Comparison of ENCODE assay signal across 8 cellular contexts in genomic region chr19:46602392-46603194, GRCh38. TPM values are rescaled to one million over a fixed set of nuclear protein-coding genes. Genes with fewer than 3 reads are reported as not detected.
DNase-seq lines count a peak whose midpoint lies in the region; ATAC-seq and TF ChIP-seq lines count a peak whose summit lies in the region.

No MANE protein-coding gene starts in this region.

- intact Hi-C loops in spleen (cut with DNase I; ENCODE audit: low total_unique reads), result no loop called here

- H3K9me3 Mint-ChIP-seq in activated naive CD4-positive, alpha-beta T cell treated with anti-CD3 and anti-CD28 coated beads, Interleukin-2, amount 50 U/mL, for 72 hours, result peaks cover 0 to 12% of the 10 kb centered on the region in 2 donors

- peaks cover 21 to 65% (median 42%) of the 10 kb centered on the region in 6 donors for H3K4me1 ChIP-seq in spleen

- WGBS in spleen, 5 donors, result 17 to 40% (median 20%) methylated on average over 19 to 23 of the region's 23 CpGs

- H3K27ac Mint-ChIP-seq in activated naive CD4-positive, alpha-beta T cell treated with anti-CD3 and anti-CD28 coated beads, Interleukin-2, amount 50 U/mL, for 72 hours, result peak overlapping the region; percentile 98 to 100

- H3K9me3 ChIP-seq in iPS-18c (ENCODE audit: control insufficient read depth, insufficient read depth, low read length) (no peaks in the 10 kb centered on the region), spleen (peaks cover 0 to 19% (median 16%) of the 10 kb centered on the region in 8 donors)

- peak overlapping the region; percentile 99 for H3K4me3 ChIP-seq in iPS-18c (ENCODE audit: insufficient read depth, low read depth, low read length)
- H3K4me3 ChIP-seq in spleen, result peak overlapping the region; percentile 86 to 99 (median 94)

- no peak for TF ChIP-seq CTCF in spleen (IDR thresholded peaks at IDR 0.05 in 8 of 11, conservative IDR thresholded peaks at IDR 0.05 in 3 of 11)

- ATAC-seq in activated naive CD4-positive, alpha-beta T cell treated with anti-CD3 and anti-CD28 coated beads, Interleukin-2, amount 50 U/mL, for 72 hours, result peak; percentile 7 to 21
- ATAC-seq in HG03521 (IDR thresholded peaks at IDR 0.05; ENCODE audit: unreplicated experiment) (no peak), HG02678 (IDR thresholded peaks at IDR 0.05; ENCODE audit: unreplicated experiment) (no peak)

- H3K36me3 Mint-ChIP-seq in activated naive CD4-positive, alpha-beta T cell treated with anti-CD3 and anti-CD28 coated beads, Interleukin-2, amount 50 U/mL, for 72 hours, result peaks cover 45 to 49% of the 10 kb centered on the region in 2 donors

- no peaks in the 10 kb centered on the region for H3K27me3 ChIP-seq in spleen (replicated peaks in 1 of 7)

- H3K27ac ChIP-seq in spleen, result peak overlapping the region; percentile 2 to 99 (median 97)

- H3K36me3 ChIP-seq in spleen, result peaks cover 4 to 33% (median 22%) of the 10 kb centered on the region in 6 donors

- no peak for TF ChIP-seq POLR2A in spleen (IDR thresholded peaks at IDR 0.05)

- peak; percentile 85 for DNase-seq in activated effector memory CD4-positive, alpha-beta T cell treated with anti-CD3 and anti-CD28 coated beads, Interleukin-2, amount 50 U/mL, for 16 hours
- no peak for DNase-seq in activated effector memory CD4-positive, alpha-beta T cell treated with Interleukin-2 at 50 U/mL for 16 hours
- DNase-seq in activated naive CD4-positive, alpha-beta T cell treated with anti-CD3 and anti-CD28 coated beads, Interleukin-2, amount 50 U/mL, for 72 hours (ENCODE audit: low spot score in 2 of 2), result no peak
- peak; percentile 81 for DNase-seq in spleen
- DNase-seq in GDM1 (lab: John Stamatoyannopoulos, UW), result no peak

RNA-seq across cellular contexts. Expression of gene CALM3, which starts 1.5 kb away (rescaled TPM):
- 100 to 1,000 TPM; 413 to 615 TPM for total RNA-seq in activated naive CD4-positive, alpha-beta T cell treated with anti-CD3 and anti-CD28 coated beads, Interleukin-2, amount 50 U/mL, for 72 hours
- 100 to 1,000 TPM; 121 to 197 (median 143) TPM for total RNA-seq in spleen
- polyA plus RNA-seq in spleen, result 100 to 1,000 TPM in 2 of 3 donors, 10 to 100 TPM in 1; 78.1 to 167 (median 111) TPM

RNA-seq across cellular contexts. Expression of gene PTGIR, which starts 22.3 kb away (rescaled TPM):
- total RNA-seq in activated naive CD4-positive, alpha-beta T cell treated with anti-CD3 and anti-CD28 coated beads, Interleukin-2, amount 50 U/mL, for 72 hours, result 10 to 100 TPM; 14.7 to 38.0 TPM
- 10 to 100 TPM in 3 of 7 donors, 1 to 10 TPM in 4; 5.4 to 18.6 (median 8.6) TPM for total RNA-seq in spleen
- polyA plus RNA-seq in spleen, result 1 to 10 TPM; 5.7 to 9.1 (median 5.9) TPM

RNA-seq across cellular contexts. Expression of gene GNG8, which starts 33.4 kb away (rescaled TPM):
- total RNA-seq in activated naive CD4-positive, alpha-beta T cell treated with anti-CD3 and anti-CD28 coated beads, Interleukin-2, amount 50 U/mL, for 72 hours, result 10 to 100 TPM in 1 of 2 donors, 1 to 10 TPM in 1; 5.2 to 17.4 TPM
- total RNA-seq in spleen, result not detected
- polyA plus RNA-seq in spleen, result not detected

RNA-seq across cellular contexts. Expression of gene DACT3, which starts 58.4 kb away (rescaled TPM):
- total RNA-seq in activated naive CD4-positive, alpha-beta T cell treated with anti-CD3 and anti-CD28 coated beads, Interleukin-2, amount 50 U/mL, for 72 hours, result 10 to 100 TPM in 1 of 2 donors, 1 to 10 TPM in 1; 1.9 to 25.9 TPM
- 10 to 100 TPM in 1 of 7 donors, 1 to 10 TPM in 6; 4.9 to 10.4 (median 6.1) TPM for total RNA-seq in spleen
- polyA plus RNA-seq in spleen, result 1 to 10 TPM; 1.6 to 4.1 (median 3.2) TPM

Comparison
In these comparisons a context has a peak if more than half of its experiments do, and no peak if none do; other contexts are left out.
1. DNase-seq: peak in activated effector memory CD4-positive, alpha-beta T cell treated with anti-CD3 and anti-CD28 coated beads, Interleukin-2, amount 50 U/mL, for 16 hours (single experiment) and spleen (single experiment); none in activated effector memory CD4-positive, alpha-beta T cell treated with Interleukin-2 at 50 U/mL for 16 hours (single experiment), activated naive CD4-positive, alpha-beta T cell treated with anti-CD3 and anti-CD28 coated beads, Interleukin-2, amount 50 U/mL, for 72 hours (0 of 2) and GDM1 (single experiment).
2. ATAC-seq: peak in activated naive CD4-positive, alpha-beta T cell treated with anti-CD3 and anti-CD28 coated beads, Interleukin-2, amount 50 U/mL, for 72 hours (2 of 2); none in HG03521 (single experiment) and HG02678 (single experiment).